In genomic region chr3:196096382-196096953, GRCh38 we compare ENCODE assay signal across 8 cellular contexts. TPM values are rescaled to one million over a fixed set of nuclear protein-coding genes. Genes with fewer than 3 reads are reported as not detected.
DNase-seq lines count a peak whose midpoint lies in the region; ATAC-seq, FAIRE-seq and TF ChIP-seq lines count a peak whose summit lies in the region.

No MANE protein-coding gene starts in this region.

- no TSS peak for BruUV-seq in K562 (replicated peaks; lab: Mats Ljungman, UMichigan)

- H3K27ac Mint-ChIP-seq in activated naive CD8-positive, alpha-beta T cell treated with anti-CD3 and anti-CD28 coated beads, Interleukin-2, amount 50 U/mL, for 24 hours = no peak overlapping the region
- H3K27ac Mint-ChIP-seq in activated naive CD8-positive, alpha-beta T cell treated with anti-CD3 and anti-CD28 coated beads for 36 hours = no peak overlapping the region

- H3K9me3 ChIP-seq in K562 (replicated peaks; ENCODE audit: control insufficient read depth, insufficient read depth, low read depth, low read length) (no peaks in the 10 kb centered on the region), trophoblast cell (ENCODE audit: insufficient read depth, low read depth, low read length) (no peaks in the 10 kb centered on the region)

- peaks cover 25% of the 10 kb centered on the region for H3K4me1 Mint-ChIP-seq in activated naive CD8-positive, alpha-beta T cell treated with anti-CD3 and anti-CD28 coated beads, Interleukin-2, amount 50 U/mL, for 24 hours
- peaks cover 21% of the 10 kb centered on the region for H3K4me1 Mint-ChIP-seq in activated naive CD8-positive, alpha-beta T cell treated with anti-CD3 and anti-CD28 coated beads for 36 hours

- TF ChIP-seq CTCF in K562 (IDR thresholded peaks at IDR 0.05 in 2 of 3, conservative IDR thresholded peaks at IDR 0.05 in 1 of 3; ENCODE audit: insufficient read depth in 2 of 3, low read depth in 1 of 3, low read length in 3 of 3) = no peak

- POLR2A ChIA-PET in K562 (lab: Yijun Ruan, JAX) = interaction anchor here (0.6 to 1.9 kb wide), 8 partner anchors 9 to 206 kb away, joined by 3 to 7 read pairs (median 4); no protein-coding TSS in a partner anchor

- no peak overlapping the region for H3K18ac ChIP-seq in trophoblast cell (ENCODE audit: low read length)

- H3K4me3 ChIP-seq in K562 (no peak overlapping the region), trophoblast cell (ENCODE audit: low read depth, low read length) (no peak overlapping the region)

- H3K27me3 ChIP-seq in K562 (ENCODE audit: control insufficient read depth in 2 of 2, insufficient read depth in 2 of 2, low read length in 2 of 2) (no peaks in the 10 kb centered on the region), trophoblast cell (ENCODE audit: insufficient read depth, low read length) (no peaks in the 10 kb centered on the region)

- H3K4me1 ChIP-seq in K562 (replicated peaks in 1 of 2; ENCODE audit: control insufficient read depth in 2 of 2, insufficient read depth in 2 of 2, low read length in 2 of 2) = peaks cover 4 to 6% of the 10 kb centered on the region in 2 experiments; a peak in 3 of 5 replicates
- H3K4me1 ChIP-seq in trophoblast cell (ENCODE audit: control insufficient read depth in 1 of 2, insufficient read depth in 2 of 2, low read length in 2 of 2) = no peaks in the 10 kb centered on the region

- WGBS in K562 (ENCODE audit: insufficient coverage, low coverage, missing lambda C conversion rate) = 67% methylated on average over 11 of the region's 11 CpGs
- no CpG with 5 or more reads among the region's 11 CpGs for WGBS in trophoblast cell (ENCODE audit: extremely low coverage, insufficient coverage, insufficient read length)

- in situ Hi-C loops in K562 (cut with MboI) = no loop called here

- no peak overlapping the region for H3K4me3 Mint-ChIP-seq in activated naive CD8-positive, alpha-beta T cell treated with anti-CD3 and anti-CD28 coated beads, Interleukin-2, amount 50 U/mL, for 24 hours
- no peak overlapping the region for H3K4me3 Mint-ChIP-seq in activated naive CD8-positive, alpha-beta T cell treated with anti-CD3 and anti-CD28 coated beads for 36 hours

- H3K36me3 ChIP-seq in K562 (ENCODE audit: control insufficient read depth, insufficient read depth, low read length) = no peaks in the 10 kb centered on the region
- H3K36me3 ChIP-seq in trophoblast cell (ENCODE audit: control insufficient read depth in 1 of 2, insufficient read depth in 2 of 2, low read length in 2 of 2) = no peaks in the 10 kb centered on the region

- H3K9ac ChIP-seq in K562 (ENCODE audit: insufficient read depth in 1 of 2, low read depth in 2 of 2, low read length in 2 of 2) = peak overlapping the region in 1 of 2 experiments; percentile 57; a peak in 1 of 4 replicates
- H3K9ac ChIP-seq in trophoblast cell (ENCODE audit: low read length) = no peak overlapping the region

- H3K4ac ChIP-seq in trophoblast cell (ENCODE audit: low read depth, low read length) = no peak overlapping the region

- no peak overlapping the region for H3K27ac ChIP-seq in K562 (ENCODE audit: extremely low read depth, low read depth, low read length)
- no peak overlapping the region for H3K27ac ChIP-seq in trophoblast cell (ENCODE audit: low read depth, low read length)

- H2BK120ac ChIP-seq in trophoblast cell (ENCODE audit: insufficient read depth, low read length, poor library complexity) = no peak overlapping the region

- H3K4me2 ChIP-seq in K562 (ENCODE audit: insufficient read depth, low read length) (no peak overlapping the region), trophoblast cell (ENCODE audit: low read length) (no peak overlapping the region)

- H2AFZ ChIP-seq in K562 (ENCODE audit: low read depth, low read length) (peak overlapping the region; percentile 20), trophoblast cell (ENCODE audit: insufficient read depth, low read length, poor library complexity) (no peak overlapping the region)

- no peak overlapping the region for H4K91ac ChIP-seq in trophoblast cell (ENCODE audit: low read depth, low read length)

- H3K36me3 Mint-ChIP-seq in activated naive CD8-positive, alpha-beta T cell treated with anti-CD3 and anti-CD28 coated beads, Interleukin-2, amount 50 U/mL, for 24 hours (ENCODE audit: low read depth) = no peaks in the 10 kb centered on the region
- no peaks in the 10 kb centered on the region for H3K36me3 Mint-ChIP-seq in activated naive CD8-positive, alpha-beta T cell treated with anti-CD3 and anti-CD28 coated beads for 36 hours

- no peak overlapping the region for H3K14ac ChIP-seq in trophoblast cell (ENCODE audit: low read length)

- no peaks in the 10 kb centered on the region for H3K79me1 ChIP-seq in trophoblast cell (ENCODE audit: low read length)

- no peaks in the 10 kb centered on the region for H3K9me1 ChIP-seq in K562 (ENCODE audit: control insufficient read depth, insufficient read depth, low read length)

- no peaks in the 10 kb centered on the region for H3K27me3 Mint-ChIP-seq in activated naive CD8-positive, alpha-beta T cell treated with anti-CD3 and anti-CD28 coated beads, Interleukin-2, amount 50 U/mL, for 24 hours
- no peaks in the 10 kb centered on the region for H3K27me3 Mint-ChIP-seq in activated naive CD8-positive, alpha-beta T cell treated with anti-CD3 and anti-CD28 coated beads for 36 hours

- ATAC-seq in activated naive CD8-positive, alpha-beta T cell treated with anti-CD3 and anti-CD28 coated beads, Interleukin-2, amount 50 U/mL, for 24 hours = peak; percentile 32
- ATAC-seq in HG03196 (IDR thresholded peaks at IDR 0.05; ENCODE audit: unreplicated experiment) (peak; percentile 91), K562 (no peak)

- CTCF ChIA-PET in K562 (lab: Yijun Ruan, JAX; ENCODE audit: low intra/inter-chr PET ratio) = no interaction called here

- no peak overlapping the region for H2AK5ac ChIP-seq in trophoblast cell (ENCODE audit: low read length)

- no peak for TF ChIP-seq EP300 in K562 (IDR thresholded peaks at IDR 0.05; ENCODE audit: low read length)

- no peak for FAIRE-seq in K562 (lab: Jason Lieb, UNC)

- no peaks in the 10 kb centered on the region for H4K20me1 ChIP-seq in K562 (replicated peaks; ENCODE audit: control insufficient read depth, insufficient read depth, low read length)

- no peak overlapping the region for H3K23ac ChIP-seq in trophoblast cell (ENCODE audit: low read length)

- no peak overlapping the region for H2BK12ac ChIP-seq in trophoblast cell (ENCODE audit: low read length)

- no peak overlapping the region for H2BK5ac ChIP-seq in trophoblast cell (ENCODE audit: low read depth, low read length, poor library complexity)

- no peak for TF ChIP-seq POLR2A in K562 (conservative IDR thresholded peaks at IDR 0.05)

- intact Hi-C loops in K562 (cut with micrococcal nuclease) = no loop called here
- intact Hi-C loops in posterior cingulate gyrus (cut with DNase I) = no loop called here

- no peak overlapping the region for H4K8ac ChIP-seq in trophoblast cell (ENCODE audit: low read depth, low read length)

- no peak for DNase-seq in activated naive CD8-positive, alpha-beta T cell treated with anti-CD3 and anti-CD28 coated beads, Interleukin-2, amount 50 U/mL, for 24 hours
- no peak for DNase-seq in activated naive CD8-positive, alpha-beta T cell treated with anti-CD3 and anti-CD28 coated beads for 36 hours
- DNase-seq in K562 (ENCODE audit: extremely low read depth in 1 of 4, low spot score in 3 of 4) (no peak), posterior cingulate gyrus (peak; percentile 13 to 87 (median 36)), SHP77 treated with DMSO at 0.1 percent for 48 hours (lab: John Stamatoyannopoulos, UW) (no peak), trophoblast cell (no peak), NCI-H1105 treated with DMSO at 0.1 percent for 48 hours (lab: John Stamatoyannopoulos, UW) (no peak)

- no peaks in the 10 kb centered on the region for H3K79me2 ChIP-seq in K562 (ENCODE audit: control insufficient read depth, insufficient read depth, low read length)
- H3K79me2 ChIP-seq in trophoblast cell (ENCODE audit: control insufficient read depth, insufficient read depth, low read length, poor library complexity) = no peaks in the 10 kb centered on the region

- TF ChIP-seq RAD21 in K562 (CRISPR knock-in tag; conservative IDR thresholded peaks at IDR 0.05 in 1 of 2, IDR thresholded peaks at IDR 0.05 in 1 of 2) = no peak

- no peaks in the 10 kb centered on the region for H3K9me3 Mint-ChIP-seq in activated naive CD8-positive, alpha-beta T cell treated with anti-CD3 and anti-CD28 coated beads, Interleukin-2, amount 50 U/mL, for 24 hours
- H3K9me3 Mint-ChIP-seq in activated naive CD8-positive, alpha-beta T cell treated with anti-CD3 and anti-CD28 coated beads for 36 hours = peaks cover 4% of the 10 kb centered on the region

- no peak overlapping the region for H4K12ac ChIP-seq in trophoblast cell (ENCODE audit: low read depth, low read length)

RNA-seq across cellular contexts. Expression of gene TFRC, which starts 14.6 kb away (rescaled TPM):
- 100 to 1,000 TPM; 550 TPM for total RNA-seq in activated naive CD8-positive, alpha-beta T cell treated with anti-CD3 and anti-CD28 coated beads for 36 hours
- 1,487 and 3,369 TPM in 2 replicates for total RNA-seq in K562 (2011; cell fraction: chromatin; rRNA removed; ENCODE audit: low replicate concordance)
- total RNA-seq in K562 (2011; cell fraction: nucleolus; rRNA removed) = 1,103 and 1,251 TPM in 2 replicates
- total RNA-seq in K562 (2011; cell fraction: nucleoplasm; rRNA removed) = 1,578 and 1,589 TPM in 2 replicates
- total RNA-seq in K562 (2014; rRNA removed) (303 and 478 TPM in 2 replicates), K562 (2014; rRNA removed; fragmentation: Illumina TruSeq; extraction: Trizol) (468 and 534 TPM in 2 replicates), K562 (2015; rRNA removed; fragmentation: Illumina TruSeq; extraction: Trizol) (310 and 332 TPM in 2 replicates), K562 (2021) (450 and 470 TPM in 2 replicates)
- polyA plus RNA-seq in K562 (2011; rRNA removed) (521 and 679 TPM in 2 replicates), K562 (2014; fragmentation: Illumina TruSeq; extraction: Trizol) (239 and 256 TPM in 2 replicates), K562 (2014; fragmentation: Nextera tagmentation; extraction: Ambion mirVana) (100 to 1,000 TPM; 149 to 308 TPM), K562 (2014; rRNA removed) (241 and 268 TPM in 2 replicates)
- 104 and 238 TPM in 2 replicates for polyA plus RNA-seq in K562 (2011; cell fraction: cytosol; rRNA removed)
- polyA plus RNA-seq in K562 (2011; cell fraction: nucleus; rRNA removed) = 454 and 755 TPM in 2 replicates
- 166 and 406 TPM in 2 replicates for polyA plus RNA-seq in K562 (2012)
- 2,244 and 2,897 TPM in 2 replicates for polyA minus RNA-seq in K562 (2011; rRNA and poly(A)+ RNA removed)
- 425 and 493 TPM in 2 replicates for polyA minus RNA-seq in K562 (2011; cell fraction: cytosol; rRNA and poly(A)+ RNA removed)
- 581 and 964 TPM in 2 replicates for polyA minus RNA-seq in K562 (2011; cell fraction: nucleus; rRNA and poly(A)+ RNA removed)
- polyA plus RNA-seq in trophoblast cell (2013) = 57.9 and 61.0 TPM in 2 replicates

Comparison
In these comparisons a context has a peak if more than half of its experiments do, and no peak if none do; other contexts are left out.
1. DNase-seq: peak in posterior cingulate gyrus (10 of 10); none in activated naive CD8-positive, alpha-beta T cell treated with anti-CD3 and anti-CD28 coated beads, Interleukin-2, amount 50 U/mL, for 24 hours (single experiment), activated naive CD8-positive, alpha-beta T cell treated with anti-CD3 and anti-CD28 coated beads for 36 hours (single experiment), K562 (0 of 4), SHP77 treated with DMSO at 0.1 percent for 48 hours (single experiment), trophoblast cell (0 of 2) and NCI-H1105 treated with DMSO at 0.1 percent for 48 hours (single experiment).